In genomic region chr15:81155375-81156218, GRCh38 we compare ENCODE assay signal across 8 cellular contexts. TPM values are rescaled to one million over a fixed set of nuclear protein-coding genes. Genes with fewer than 3 reads are reported as not detected.
A peak's percentile ranks its signal among the peaks of the same experiment; 100 is the strongest.
DNase-seq lines count a peak whose midpoint lies in the region; ATAC-seq and TF ChIP-seq lines count a peak whose summit lies in the region.

No MANE protein-coding gene starts in this region.

- H3K79me2 ChIP-seq in mammary epithelial cell (ENCODE audit: insufficient read depth, low read length) = no peaks in the 10 kb centered on the region

- H3K27me3 ChIP-seq in BJ (ENCODE audit: control insufficient read depth, insufficient read depth, low read length) = no peaks in the 10 kb centered on the region; the same call in 1 of the 2 replicates
- H3K27me3 ChIP-seq in mammary epithelial cell (ENCODE audit: insufficient read depth, low read length) = no peaks in the 10 kb centered on the region
- H3K27me3 ChIP-seq in upper lobe of right lung = no peaks in the 10 kb centered on the region

- no peak for DNase-seq in BJ (ENCODE audit: low read depth)
- peak; percentile 66 for DNase-seq in NCI-H82 (lab: John Stamatoyannopoulos, UW)
- DNase-seq in mammary epithelial cell = peak; percentile 63
- DNase-seq in left lobe of liver (ENCODE audit: low spot score) = peak; percentile 54
- no peak for DNase-seq in upper lobe of right lung

- intact Hi-C loops in mammary epithelial cell (cut with micrococcal nuclease) = loop anchor here (1.0 to 2.0 kb wide), 3 partner anchors 49 to 111 kb away; no protein-coding TSS in a partner anchor
- intact Hi-C loops in upper lobe of right lung (cut with DNase I) = loop anchor here (10.0 kb wide), 1 partner anchor 109 kb away; no protein-coding TSS in a partner anchor

- in situ Hi-C loops in mammary epithelial cell (cut with MboI; ENCODE audit: low sequenced_read_pairs in 2 of 2) = loop anchor here (5.0 to 10.0 kb wide), 3 partner anchors 43 to 109 kb away; no protein-coding TSS in a partner anchor

- ATAC-seq in GM18861 (IDR thresholded peaks at IDR 0.05; ENCODE audit: unreplicated experiment) = peak; percentile 62
- peak; percentile 95 for ATAC-seq in left lobe of liver
- peak; percentile 63 for ATAC-seq in upper lobe of right lung
- ATAC-seq in GM21367 (IDR thresholded peaks at IDR 0.05; ENCODE audit: unreplicated experiment) = no peak
- no peak for ATAC-seq in HG02610 (IDR thresholded peaks at IDR 0.05; ENCODE audit: unreplicated experiment)

- H3K36me3 ChIP-seq in BJ (ENCODE audit: control insufficient read depth, insufficient read depth, low read length) (no peaks in the 10 kb centered on the region), mammary epithelial cell (ENCODE audit: insufficient read depth, low read length) (no peaks in the 10 kb centered on the region), upper lobe of right lung (no peaks in the 10 kb centered on the region)

- dilution Hi-C loops in mammary epithelial cell (cut with HindIII; ENCODE audit: low sequenced_read_pairs) = loop anchor here (5.0 kb wide), 3 partner anchors 42 to 187 kb away; partner anchors contain the start of gene IL16

- TF ChIP-seq CTCF in BJ (IDR thresholded peaks at IDR 0.05; ENCODE audit: insufficient read depth, low read depth, low read length) (peak; percentile 49), mammary epithelial cell (conservative IDR thresholded peaks at IDR 0.05 in 1 of 2, IDR thresholded peaks at IDR 0.05 in 1 of 2; ENCODE audit: extremely low read depth in 1 of 2, insufficient read depth in 1 of 2, low read depth in 1 of 2, low read length in 2 of 2) (peak; percentile 66 to 71), upper lobe of right lung (IDR thresholded peaks at IDR 0.05) (peak; percentile 67)

- no peak overlapping the region for H3K9ac ChIP-seq in mammary epithelial cell (ENCODE audit: insufficient read depth, low read length)

- peak overlapping the region; percentile 65 for H2AFZ ChIP-seq in mammary epithelial cell (ENCODE audit: low read depth, low read length)

- H3K4me1 ChIP-seq in mammary epithelial cell (ENCODE audit: insufficient read depth, low read length) (peaks cover 33% of the 10 kb centered on the region), upper lobe of right lung (peaks cover 15% of the 10 kb centered on the region)

- H3K4me3 ChIP-seq in BJ (ENCODE audit: low read depth, low read length) (no peak overlapping the region), mammary epithelial cell (replicated peaks in 1 of 3; ENCODE audit: insufficient read depth in 1 of 3, low read depth in 2 of 3, low read length in 3 of 3) (no peak overlapping the region), upper lobe of right lung (no peak overlapping the region)

- H4K20me1 ChIP-seq in mammary epithelial cell (ENCODE audit: insufficient read depth, low read length) = no peaks in the 10 kb centered on the region

- H3K4me2 ChIP-seq in mammary epithelial cell (ENCODE audit: insufficient read depth, low read depth, low read length) = no peak overlapping the region

- H3K27ac ChIP-seq in mammary epithelial cell (ENCODE audit: insufficient read depth, low read depth, low read length) (no peak overlapping the region), upper lobe of right lung (no peak overlapping the region)

- no TSS peak for BruUV-seq in mammary epithelial cell (replicated peaks; lab: Mats Ljungman, UMichigan)

- 40% methylated on average over 10 of the region's 10 CpGs for WGBS in mammary epithelial cell (ENCODE audit: low coverage, missing lambda C conversion rate)

- CTCF ChIA-PET in BJ (lab: Yijun Ruan, JAX) (interaction anchor here (0.6 to 8.1 kb wide), 22 partner anchors 9 to 244 kb away, joined by 3 to 127 read pairs (median 4); partner anchors contain the start of gene STARD5), mammary epithelial cell (lab: Charles Lee; ENCODE audit: low non-redundant PET) (interaction anchor here (0.7 to 1.3 kb wide), 3 partner anchors 110 to 937 kb away, joined by 4 to 9 read pairs (median 5); no protein-coding TSS in a partner anchor)

- H3K9me3 ChIP-seq in mammary epithelial cell (replicated peaks; ENCODE audit: insufficient read depth, low read length) (no peaks in the 10 kb centered on the region), upper lobe of right lung (no peaks in the 10 kb centered on the region)

- POLR2A ChIA-PET in BJ (lab: Charles Lee) = no interaction called here

RNA-seq across cellular contexts. Expression of gene CFAP161, which starts 21.5 kb away (rescaled TPM):
- polyA plus RNA-seq in BJ (2011; rRNA removed) (not detected in 2 replicates), mammary epithelial cell (0.03 TPM)
- 0.21 and 0.47 TPM in 2 replicates for polyA minus RNA-seq in BJ (2011; rRNA and poly(A)+ RNA removed)
- total RNA-seq in mammary epithelial cell (under 1 TPM in 1 of 2 donors, not detected in 1; 0.17 TPM), left lobe of liver (0.25 TPM), upper lobe of right lung (1.3 TPM)
- not detected for polyA minus RNA-seq in mammary epithelial cell

RNA-seq across cellular contexts. Expression of gene IL16, which starts 41.1 kb away (rescaled TPM):
- 0.01 and 0.06 TPM in 2 replicates for polyA plus RNA-seq in BJ (2011; rRNA removed)
- polyA minus RNA-seq in BJ (2011; rRNA and poly(A)+ RNA removed) = 0.15 and 0.81 TPM in 2 replicates
- total RNA-seq in mammary epithelial cell = 1 to 10 TPM; 1.7 to 2.3 TPM
- 0.32 TPM for polyA plus RNA-seq in mammary epithelial cell
- 2.8 TPM for polyA minus RNA-seq in mammary epithelial cell
- total RNA-seq in left lobe of liver = 2.1 TPM
- total RNA-seq in upper lobe of right lung = 39.3 TPM

Comparison
In these comparisons a context has a peak if more than half of its experiments do, and no peak if none do; other contexts are left out.
1. DNase-seq: peak in NCI-H82 (single experiment), mammary epithelial cell (single experiment) and left lobe of liver (single experiment); none in BJ (single experiment) and upper lobe of right lung (single experiment).
2. ATAC-seq: peak in GM18861 (single experiment), left lobe of liver (single experiment) and upper lobe of right lung (single experiment); none in GM21367 (single experiment) and HG02610 (single experiment).
3. RNA of gene IL16, which starts 41.1 kb away (total RNA-seq): 39.3 TPM in upper lobe of right lung (single experiment); 1.7 to 2.3 TPM in mammary epithelial cell and 2.1 TPM in left lobe of liver (single experiment); every median in the first group is over 10 times any median in the second.
4. Peak in every context shown above with its lines, with median percentiles within 50 percentile points of each other: CTCF ChIP-seq.